Comparison of ENCODE assay signal across 8 cellular contexts in genomic region chr2:62197609-62198236, GRCh38. TPM values are rescaled to one million over a fixed set of nuclear protein-coding genes. Genes with fewer than 3 reads are reported as not detected.
A peak's percentile ranks its signal among the peaks of the same experiment; 100 is the strongest.
DNase-seq lines count a peak whose midpoint lies in the region; ATAC-seq and TF ChIP-seq lines count a peak whose summit lies in the region.

No MANE protein-coding gene starts in this region.

- peak; percentile 44 for DNase-seq in activated CD4-positive, CD25-positive, alpha-beta regulatory T cell treated with anti-CD3 and anti-CD28 coated beads, Interleukin-2, amount 50 U/mL, for 72 hours
- no peak for DNase-seq in activated CD4-positive, CD25-positive, alpha-beta regulatory T cell (lab: John Stamatoyannopoulos, UW)
- DNase-seq in dorsolateral prefrontal cortex, result peak in 3 of 10 donors; percentile 21 to 53 (median 51)
- peak; percentile 75 for DNase-seq in lower lobe of right lung
- no peak for DNase-seq in cerebellum (ENCODE audit: low spot score)

- H3K27ac ChIP-seq in dorsolateral prefrontal cortex (peak overlapping the region in 41 of 59 donors; percentile 11 to 96 (median 83)), lower lobe of right lung (peak overlapping the region; percentile 97), subcutaneous abdominal adipose tissue (ENCODE audit: low read depth, low read length) (peak overlapping the region; percentile 54)

- H3K27me3 ChIP-seq in dorsolateral prefrontal cortex (no peaks in the 10 kb centered on the region), lower lobe of right lung (ENCODE audit: low read depth) (no peaks in the 10 kb centered on the region), subcutaneous abdominal adipose tissue (ENCODE audit: control insufficient read depth in 5 of 5, insufficient read depth in 4 of 5, low read length in 5 of 5) (no peaks in the 10 kb centered on the region)

- ATAC-seq in SK-N-SH treated with all-trans-retinoic acid at 6 μM for 48 hours (peak; percentile 57), lower lobe of right lung (peak; percentile 36 to 46), HG03175 (IDR thresholded peaks at IDR 0.05; ENCODE audit: unreplicated experiment) (no peak)

- H3K4me1 ChIP-seq in lower lobe of right lung (peaks cover 61% of the 10 kb centered on the region), subcutaneous abdominal adipose tissue (ENCODE audit: control insufficient read depth in 5 of 5, insufficient read depth in 5 of 5, low read length in 5 of 5) (peaks cover 0 to 53% (median 48%) of the 10 kb centered on the region in 5 donors)

- H3K9ac ChIP-seq in subcutaneous abdominal adipose tissue (ENCODE audit: low read length in 5 of 5), result peak overlapping the region; percentile 12 to 83 (median 76)

- intact Hi-C loops in dorsolateral prefrontal cortex (cut with DNase I) (loop anchor here (5.0 to 10.0 kb wide), 3 partner anchors 203 to 217 kb away; no protein-coding TSS in a partner anchor), lower lobe of right lung (cut with DNase I) (no loop called here)

- H3K9me3 ChIP-seq in lower lobe of right lung, result no peaks in the 10 kb centered on the region
- H3K9me3 ChIP-seq in subcutaneous abdominal adipose tissue (ENCODE audit: control insufficient read depth in 5 of 5, low read length in 5 of 5), result no peaks in the 10 kb centered on the region

- peak in 4 of 56 donors; percentile 1 to 18 (median 2) for TF ChIP-seq CTCF in dorsolateral prefrontal cortex (IDR thresholded peaks at IDR 0.05 in 54 of 56, conservative IDR thresholded peaks at IDR 0.05 in 2 of 56; ENCODE audit: low read depth in 1 of 56, partially characterized antibody in 56 of 56)
- TF ChIP-seq CTCF in lower lobe of right lung (IDR thresholded peaks at IDR 0.05), result no peak

- H3K4me3 ChIP-seq in dorsolateral prefrontal cortex (peak overlapping the region; percentile 55 to 98 (median 91)), lower lobe of right lung (peak overlapping the region; percentile 97), subcutaneous abdominal adipose tissue (ENCODE audit: low read depth in 1 of 5, low read length in 5 of 5) (peak overlapping the region; percentile 78 to 94 (median 91))

- H3K36me3 ChIP-seq in lower lobe of right lung (no peaks in the 10 kb centered on the region), subcutaneous abdominal adipose tissue (ENCODE audit: control insufficient read depth in 5 of 5, insufficient read depth in 5 of 5, low read length in 5 of 5) (no peaks in the 10 kb centered on the region)

TF ChIP-seq in SK-N-SH treated with all-trans-retinoic acid at 6 μM for 48 hours, 23 proteins besides CTCF, POLR2A, EP300 and RAD21:
- TF ChIP-seq ZFP3 (CRISPR knock-in tag; IDR thresholded peaks at IDR 0.05), result no peak
- no peak for TF ChIP-seq OSR1 (CRISPR knock-in tag; IDR thresholded peaks at IDR 0.05)
- TF ChIP-seq ZNF70 (CRISPR knock-in tag; IDR thresholded peaks at IDR 0.05), result no peak
- no peak for TF ChIP-seq PATZ1 (CRISPR knock-in tag; IDR thresholded peaks at IDR 0.05; ENCODE audit: borderline replicate concordance)

RNA-seq across cellular contexts. Expression of gene B3GNT2, which starts 1.8 kb away (rescaled TPM):
- total RNA-seq in dorsolateral prefrontal cortex, result 10 to 100 TPM in 107 of 120 experiments, 1 to 10 TPM in 13; 7.7 to 20.6 (median 12.6) TPM
- total RNA-seq in lower lobe of right lung, result 38.0 TPM
- total RNA-seq in cerebellum, result 9.9 TPM

Comparison
In these comparisons a context has a peak if more than half of its experiments do, and no peak if none do; other contexts are left out.
1. DNase-seq: peak in activated CD4-positive, CD25-positive, alpha-beta regulatory T cell treated with anti-CD3 and anti-CD28 coated beads, Interleukin-2, amount 50 U/mL, for 72 hours (single experiment) and lower lobe of right lung (single experiment); none in activated CD4-positive, CD25-positive, alpha-beta regulatory T cell (0 of 4) and cerebellum (single experiment).
2. Peak in every context shown above with its lines, with median percentiles within 50 percentile points of each other: H3K27ac ChIP-seq and H3K4me3 ChIP-seq.